ENCODE assay signal across 10 cellular contexts in the genomic region with DNA sequence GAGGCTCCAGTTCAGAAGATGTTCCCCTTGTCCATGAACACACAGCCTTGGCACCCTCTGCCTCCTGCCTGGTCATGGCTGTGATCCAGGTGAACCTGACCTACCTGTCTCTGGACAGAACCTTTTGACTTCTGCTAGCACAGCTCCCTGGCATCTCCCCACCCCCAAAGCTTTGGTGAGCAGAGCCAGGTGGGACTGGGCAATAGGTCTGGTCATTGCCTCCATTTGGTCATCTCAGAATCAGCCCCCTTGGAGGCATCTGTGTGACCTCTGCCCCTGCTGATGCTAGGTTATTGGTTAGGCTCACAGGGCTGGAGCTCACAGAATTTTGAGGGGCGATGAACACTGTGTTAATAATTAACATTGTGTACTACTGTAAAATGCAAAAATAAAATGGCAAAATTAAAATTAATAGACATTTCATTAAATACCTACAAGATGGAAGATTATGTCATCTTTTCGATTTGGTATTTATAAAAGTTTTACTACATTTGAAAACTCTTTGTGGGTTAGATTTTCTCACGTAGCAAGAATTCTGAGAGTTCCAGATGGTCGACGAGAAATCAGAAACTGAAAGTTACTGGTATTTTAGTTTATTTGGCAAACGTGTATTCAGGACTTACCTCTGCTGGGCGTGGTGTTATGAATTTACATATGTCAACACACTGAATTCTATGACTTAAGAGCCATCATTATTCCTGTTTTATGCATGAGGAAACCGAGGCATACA. TPM values are rescaled to one million over a fixed set of nuclear protein-coding genes. Genes with fewer than 3 reads are reported as not detected.
DNase-seq lines count a peak whose midpoint lies in the region; ATAC-seq and TF ChIP-seq lines count a peak whose summit lies in the region.
"Had no signal": no experiment of that assay in that cellular context is flagged by ENCODE, and none has a peak within 500 bp of the region (broad histone marks: within the 10 kb centered on the region; RNA-seq: fewer than 3 reads in every experiment).

No MANE protein-coding gene starts in this region.

- no peak overlapping the region for H3K27ac ChIP-seq in OCI-LY3 (ENCODE audit: low read length)
- H3K27ac ChIP-seq in neuronal stem cell (replicated peaks; ENCODE audit: low read length), result no peak overlapping the region
- H3K27ac ChIP-seq in lower lobe of right lung, result no peak overlapping the region

- no peak overlapping the region for H2BK120ac ChIP-seq in neuronal stem cell (ENCODE audit: low read depth, low read length)

- DNase-seq in neuronal stem cell (ENCODE audit: low spot score) (no peak), lower lobe of right lung (no peak), SHP77 treated with DMSO at 0.1 percent for 48 hours (lab: John Stamatoyannopoulos, UW) (no peak), mucosa of gallbladder (ENCODE audit: low spot score) (no peak), inferior parietal cortex (ENCODE audit: extremely low spot score) (no peak)

- H3K4me2 ChIP-seq in OCI-LY3 (ENCODE audit: low read length), result peak overlapping the region; percentile 78
- H3K4me2 ChIP-seq in neuronal stem cell (ENCODE audit: insufficient read depth, low read length, poor library complexity, severe bottlenecking), result no peak overlapping the region
- H3K4me2 ChIP-seq: hepatocyte had no signal

- TF ChIP-seq CTCF in OCI-LY3 (IDR thresholded peaks at IDR 0.05; ENCODE audit: low read depth, low read length) (no peak), lower lobe of right lung (IDR thresholded peaks at IDR 0.05) (no peak)

- no peak overlapping the region for H2AFZ ChIP-seq in OCI-LY3 (ENCODE audit: low read depth, low read length)
- H2AFZ ChIP-seq in neuronal stem cell (ENCODE audit: low read length), result no peak overlapping the region
- H2AFZ ChIP-seq: hepatocyte had no signal

- H3K18ac ChIP-seq in neuronal stem cell (ENCODE audit: low read length), result peak overlapping the region; percentile 60

- H3K36me3 ChIP-seq in OCI-LY3 (replicated peaks; ENCODE audit: low read depth, low read length) (no peaks in the 10 kb centered on the region), neuronal stem cell (replicated peaks in 1 of 2; ENCODE audit: control insufficient read depth in 2 of 2, insufficient read depth in 2 of 2, low read length in 2 of 2) (no peaks in the 10 kb centered on the region), lower lobe of right lung (no peaks in the 10 kb centered on the region)

- H4K91ac ChIP-seq in neuronal stem cell (ENCODE audit: low read depth, low read length, poor library complexity), result no peak overlapping the region

- no peak overlapping the region for H3K4ac ChIP-seq in neuronal stem cell (ENCODE audit: low read length)

- H3K14ac ChIP-seq in neuronal stem cell (ENCODE audit: low read length), result no peak overlapping the region

- H3K9ac ChIP-seq in OCI-LY3 (ENCODE audit: low read length), result no peak overlapping the region; the same call in 1 of the 2 replicates
- H3K9ac ChIP-seq in neuronal stem cell (ENCODE audit: low read depth, low read length, poor library complexity), result no peak overlapping the region

- H3K9me3 ChIP-seq in OCI-LY3 (ENCODE audit: insufficient read depth, low read length), result no peaks in the 10 kb centered on the region
- no peaks in the 10 kb centered on the region for H3K9me3 ChIP-seq in neuronal stem cell (replicated peaks in 1 of 2; ENCODE audit: control insufficient read depth in 2 of 2, insufficient read depth in 1 of 2, low read depth in 1 of 2, low read length in 2 of 2)
- no peaks in the 10 kb centered on the region for H3K9me3 ChIP-seq in lower lobe of right lung

- WGBS in neuronal stem cell (ENCODE audit: extremely low coverage in 2 of 2, insufficient read length in 2 of 2, insufficient replicate concordance in 1 of 2), 2 donors, result no CpG with 5 or more reads among the region's 8 CpGs

- H3K4me3 ChIP-seq in OCI-LY3 (ENCODE audit: low read length), result peak overlapping the region; percentile 66
- H3K4me3 ChIP-seq in neuronal stem cell (ENCODE audit: low read length in 2 of 2), result no peak overlapping the region
- H3K4me3 ChIP-seq in lower lobe of right lung, result no peak overlapping the region
- H3K4me3 ChIP-seq: hepatocyte had no signal

- peak overlapping the region; percentile 61 for H2BK5ac ChIP-seq in neuronal stem cell (ENCODE audit: low read length)

- H4K20me1 ChIP-seq in OCI-LY3 (ENCODE audit: insufficient read depth, low read length), result no peaks in the 10 kb centered on the region

- no peak overlapping the region for H2BK15ac ChIP-seq in neuronal stem cell (ENCODE audit: low read length)

- no peak overlapping the region for H3K23ac ChIP-seq in neuronal stem cell (ENCODE audit: low read depth, low read length, poor library complexity)

- no peak overlapping the region for H2AK5ac ChIP-seq in neuronal stem cell (ENCODE audit: low read depth, low read length)

- intact Hi-C loops in lower lobe of right lung (cut with DNase I), result no loop called here

- no peak overlapping the region for H4K8ac ChIP-seq in neuronal stem cell (ENCODE audit: low read depth, low read length)

- H3K27me3 ChIP-seq in OCI-LY3 (ENCODE audit: low read depth, low read length) (peaks cover 21% of the 10 kb centered on the region), neuronal stem cell (ENCODE audit: control insufficient read depth in 3 of 3, insufficient read depth in 3 of 3, low read depth in 1 of 3, low read length in 3 of 3) (peaks cover 0 to 2% (median 0%) of the 10 kb centered on the region in 3 experiments), lower lobe of right lung (ENCODE audit: low read depth) (no peaks in the 10 kb centered on the region)
- H3K27me3 ChIP-seq: hepatocyte had no signal

- H2BK12ac ChIP-seq in neuronal stem cell (ENCODE audit: low read length), result no peak overlapping the region

- H3K4me1 ChIP-seq in OCI-LY3 (ENCODE audit: low read length), result peaks cover 27% of the 10 kb centered on the region
- peaks cover 0 to 3% of the 10 kb centered on the region in 2 donors for H3K4me1 ChIP-seq in neuronal stem cell (ENCODE audit: control insufficient read depth in 2 of 2, insufficient read depth in 1 of 2, low read depth in 1 of 2, low read length in 2 of 2)
- H3K4me1 ChIP-seq in lower lobe of right lung, result peaks cover 11% of the 10 kb centered on the region

- ATAC-seq in GM18870 (IDR thresholded peaks at IDR 0.05; ENCODE audit: unreplicated experiment) (peak; percentile 74), HG02623 (IDR thresholded peaks at IDR 0.05; ENCODE audit: unreplicated experiment) (peak; percentile 52), lower lobe of right lung (no peak)

- no peaks in the 10 kb centered on the region for H3K79me1 ChIP-seq in neuronal stem cell (ENCODE audit: low read depth, low read length)

- H3K79me2 ChIP-seq in OCI-LY3 (ENCODE audit: low read length), result no peaks in the 10 kb centered on the region
- H3K79me2 ChIP-seq: hepatocyte had no signal

RNA-seq across cellular contexts. Expression of a gene that starts 8.3 kb away (rescaled TPM):
- polyA plus RNA-seq in neuronal stem cell (2013, experiment 1 of 2), result 62.1 TPM
- 61.2 TPM for polyA plus RNA-seq in neuronal stem cell (2013, experiment 2 of 2)
- total RNA-seq in lower lobe of right lung, result 89.2 TPM
- total RNA-seq in mucosa of gallbladder, result 93.1 TPM

RNA-seq across cellular contexts. Expression of a gene that starts 35.8 kb away (rescaled TPM):
- polyA plus RNA-seq in neuronal stem cell (2013, experiment 1 of 2), result 0.20 TPM
- 0.25 TPM for polyA plus RNA-seq in neuronal stem cell (2013, experiment 2 of 2)
- total RNA-seq in lower lobe of right lung (not detected), mucosa of gallbladder (0.40 TPM)
- total RNA-seq: SK-MEL-5 had no signal

Comparison
In these comparisons a context has a peak if more than half of its experiments do, and no peak if none do; other contexts are left out.
1. ATAC-seq: peak in GM18870 (single experiment) and HG02623 (single experiment); none in lower lobe of right lung (0 of 2).